Comparison of ENCODE assay signal across 25 cellular contexts in genomic region chr5:103638979-103639378, GRCh38.
"Had no signal": no experiment of that assay in that cellular context is flagged by ENCODE, and none has a peak within 500 bp of the region (broad histone marks: within the 10 kb centered on the region; RNA-seq: fewer than 3 reads in every experiment).

No MANE protein-coding gene starts in this region.

- H3K36me3 ChIP-seq: colonic mucosa, gastrocnemius medialis, heart right ventricle, left lung, lower lobe of right lung had no signal

- H3K36me3 Mint-ChIP-seq: mesothelial cell of epicardium; naive B cell; naive thymus-derived CD8-positive, alpha-beta T cell had no signal

- H3K9me3 ChIP-seq: colonic mucosa, gastrocnemius medialis, heart right ventricle, left lung, lower lobe of right lung, mucosa of descending colon had no signal

- H3K27ac Mint-ChIP-seq: dendritic cell treated with granulocyte-macrophage colony-stimulating factor and Interleukin-4, amounts not matched to agents 40 ng/mL and 50 ng/mL, for 4 days; effector memory CD8-positive, alpha-beta T cell; mesothelial cell of epicardium; naive B cell had no signal

- H3K27ac ChIP-seq: colonic mucosa, epithelial cell of prostate, foreskin keratinocyte, gastrocnemius medialis, heart right ventricle, left lung, lower lobe of right lung had no signal

- ATAC-seq: effector memory CD8-positive, alpha-beta T cell; esophagus mucosa; foreskin keratinocyte; gastrocnemius medialis; heart right ventricle; left cardiac atrium; left lung; left ventricle myocardium superior; lower lobe of right lung; mucosa of descending colon; naive thymus-derived CD8-positive, alpha-beta T cell had no signal

- H3K27me3 Mint-ChIP-seq: dendritic cell treated with granulocyte-macrophage colony-stimulating factor and Interleukin-4, amounts not matched to agents 40 ng/mL and 50 ng/mL, for 4 days; effector memory CD8-positive, alpha-beta T cell; naive B cell had no signal

- H3K4me1 ChIP-seq: colonic mucosa, foreskin keratinocyte, gastrocnemius medialis, heart right ventricle, left lung, lower lobe of right lung had no signal

- H3K9me3 Mint-ChIP-seq: dendritic cell treated with granulocyte-macrophage colony-stimulating factor and Interleukin-4, amounts not matched to agents 40 ng/mL and 50 ng/mL, for 4 days; mesothelial cell of epicardium; naive thymus-derived CD8-positive, alpha-beta T cell had no signal

- H3K27me3 ChIP-seq: colonic mucosa, foreskin keratinocyte, gastrocnemius medialis, heart right ventricle, left lung had no signal

- FAIRE-seq: islet of Langerhans, keratinocyte had no signal

- DNase-seq: colonic mucosa; cortex of kidney; effector CD8-positive, alpha-beta T cell; effector memory CD8-positive, alpha-beta T cell; erythroblast; gastrocnemius medialis; glutamatergic neuron; head of caudate nucleus; heart right ventricle; hippocampal formation; left cardiac atrium; left lung; left ventricle myocardium superior; lower lobe of right lung; mesenchymal stem cell; mucosa of descending colon; naive B cell; naive thymus-derived CD8-positive, alpha-beta T cell had no signal

- H3K4me1 Mint-ChIP-seq: naive B cell; naive thymus-derived CD8-positive, alpha-beta T cell had no signal

- H3K4me3 ChIP-seq: colonic mucosa, gastrocnemius medialis, heart right ventricle, left lung, lower lobe of right lung, mucosa of descending colon had no signal

- H3K4me3 Mint-ChIP-seq: dendritic cell treated with granulocyte-macrophage colony-stimulating factor and Interleukin-4, amounts not matched to agents 40 ng/mL and 50 ng/mL, for 4 days; effector memory CD8-positive, alpha-beta T cell; mesothelial cell of epicardium; naive B cell; naive thymus-derived CD8-positive, alpha-beta T cell had no signal
